9 cellular contexts compared by ENCODE assay signal in genomic region chr4:168917150-168917779, GRCh38.
DNase-seq lines count a peak whose midpoint lies in the region; ATAC-seq, FAIRE-seq and TF ChIP-seq lines count a peak whose summit lies in the region.
"Had no signal": no experiment of that assay in that cellular context is flagged by ENCODE, and none has a peak within 500 bp of the region (broad histone marks: within the 10 kb centered on the region; RNA-seq: fewer than 3 reads in every experiment).

No MANE protein-coding gene starts in this region.

- H3K36me3 ChIP-seq in neural progenitor cell: peaks cover 13% of the 10 kb centered on the region
- no peaks in the 10 kb centered on the region for H3K36me3 ChIP-seq in CD8-positive, alpha-beta memory T cell (ENCODE audit: insufficient read depth, low read length)

- no peak for ATAC-seq in HG02642 (IDR thresholded peaks at IDR 0.05; ENCODE audit: poor library complexity, unreplicated experiment)

- FAIRE-seq in GM18507 (lab: Jason Lieb, UNC): peak; percentile 78

- no peaks in the 10 kb centered on the region for H3K9me3 Mint-ChIP-seq in neural progenitor cell
- H3K9me3 Mint-ChIP-seq in CD8-positive, alpha-beta memory T cell: no peaks in the 10 kb centered on the region
- H3K9me3 Mint-ChIP-seq: stimulated activated naive CD8-positive, alpha-beta T cell treated with anti-CD3 and anti-CD28 coated beads, Interleukin-15, Interleukin-2, amounts not matched to agents 100 ng/mL and 50 ng/mL, for 24 hours had no signal

- H3K4me1 Mint-ChIP-seq in neural progenitor cell: no peaks in the 10 kb centered on the region
- no peaks in the 10 kb centered on the region for H3K4me1 Mint-ChIP-seq in CD8-positive, alpha-beta memory T cell

- H3K4me2 ChIP-seq in neural progenitor cell: no peak overlapping the region

- no peaks in the 10 kb centered on the region for H3K4me1 ChIP-seq in neural progenitor cell
- no peaks in the 10 kb centered on the region for H3K4me1 ChIP-seq in CD8-positive, alpha-beta memory T cell (ENCODE audit: insufficient read depth, low read length)

- peaks cover 49% of the 10 kb centered on the region for H3F3A ChIP-seq in neural progenitor cell (ENCODE audit: low read depth)

- H3K9ac ChIP-seq in neural progenitor cell: no peak overlapping the region

- no peaks in the 10 kb centered on the region for H3K27me3 ChIP-seq in AG04450 (ENCODE audit: control insufficient read depth, insufficient read depth, low read length)
- no peaks in the 10 kb centered on the region for H3K27me3 ChIP-seq in dorsolateral prefrontal cortex
- H3K27me3 ChIP-seq in neural progenitor cell: no peaks in the 10 kb centered on the region
- H3K27me3 ChIP-seq in CD8-positive, alpha-beta memory T cell (ENCODE audit: insufficient read depth, low read length, poor library complexity, severe bottlenecking): no peaks in the 10 kb centered on the region

- no peaks in the 10 kb centered on the region for H3K27me3 Mint-ChIP-seq in neural progenitor cell (ENCODE audit: insufficient read depth, low read depth)
- no peaks in the 10 kb centered on the region for H3K27me3 Mint-ChIP-seq in CD8-positive, alpha-beta memory T cell
- H3K27me3 Mint-ChIP-seq: stimulated activated naive CD8-positive, alpha-beta T cell treated with anti-CD3 and anti-CD28 coated beads, Interleukin-15, Interleukin-2, amounts not matched to agents 100 ng/mL and 50 ng/mL, for 24 hours had no signal

- peaks cover 13% of the 10 kb centered on the region for H3K36me3 Mint-ChIP-seq in neural progenitor cell
- H3K36me3 Mint-ChIP-seq in CD8-positive, alpha-beta memory T cell: no peaks in the 10 kb centered on the region

- CTCF ChIA-PET in AG04450 (lab: Charles Lee): interaction anchor here (0.6 to 1.1 kb wide), 7 partner anchors 15 to 734 kb away, joined by 3 to 7 read pairs (median 3); no protein-coding TSS in a partner anchor
- CTCF ChIA-PET in CD8-positive, alpha-beta memory T cell (lab: Charles Lee): no interaction called here

- TF ChIP-seq CTCF in AG04450 (IDR thresholded peaks at IDR 0.05; ENCODE audit: low read depth, low read length) (peak; percentile 58), dorsolateral prefrontal cortex (IDR thresholded peaks at IDR 0.05 in 54 of 56, conservative IDR thresholded peaks at IDR 0.05 in 2 of 56; ENCODE audit: low read depth in 1 of 56, partially characterized antibody in 56 of 56) (peak; percentile 39 to 79 (median 62)), neural progenitor cell (IDR thresholded peaks at IDR 0.05) (peak; percentile 72)

- H3K79me2 ChIP-seq in neural progenitor cell (ENCODE audit: low read depth): no peaks in the 10 kb centered on the region

- no peak overlapping the region for H3K27ac Mint-ChIP-seq in neural progenitor cell
- H3K27ac Mint-ChIP-seq in CD8-positive, alpha-beta memory T cell: no peak overlapping the region
- H3K27ac Mint-ChIP-seq: stimulated activated naive CD8-positive, alpha-beta T cell treated with anti-CD3 and anti-CD28 coated beads, Interleukin-15, Interleukin-2, amounts not matched to agents 100 ng/mL and 50 ng/mL, for 24 hours had no signal

- no peak overlapping the region for H3K27ac ChIP-seq in AG04450 (ENCODE audit: low read depth, low read length)
- H3K27ac ChIP-seq in dorsolateral prefrontal cortex: no peak overlapping the region
- no peak overlapping the region for H3K27ac ChIP-seq in neural progenitor cell
- no peak overlapping the region for H3K27ac ChIP-seq in CD8-positive, alpha-beta memory T cell (ENCODE audit: low read depth, low read length)

- H4K20me1 ChIP-seq in neural progenitor cell (ENCODE audit: low read depth): no peaks in the 10 kb centered on the region

- H3K4me3 ChIP-seq in AG04450 (ENCODE audit: low read depth, low read length) (no peak overlapping the region), dorsolateral prefrontal cortex (no peak overlapping the region), neural progenitor cell (no peak overlapping the region)
- H3K4me3 ChIP-seq in CD8-positive, alpha-beta memory T cell (ENCODE audit: low read length): no peak overlapping the region

- no peak for DNase-seq in AG04450 (ENCODE audit: low read depth, low spot score)
- DNase-seq in GM18507 (ENCODE audit: extremely low spot score, insufficient read length, low read depth): peak; percentile 20
- peak; percentile 37 for DNase-seq in NCI-H69 (lab: John Stamatoyannopoulos, UW)
- no peak for DNase-seq in dorsolateral prefrontal cortex
- peak; percentile 35 for DNase-seq in neural progenitor cell (ENCODE audit: low spot score)
- no peak for DNase-seq in ecto neural progenitor cell (ENCODE audit: low spot score)
- DNase-seq in CD8-positive, alpha-beta memory T cell: no peak

- H3K4me3 Mint-ChIP-seq in neural progenitor cell: no peak overlapping the region
- H3K4me3 Mint-ChIP-seq in CD8-positive, alpha-beta memory T cell: no peak overlapping the region
- H3K4me3 Mint-ChIP-seq: stimulated activated naive CD8-positive, alpha-beta T cell treated with anti-CD3 and anti-CD28 coated beads, Interleukin-15, Interleukin-2, amounts not matched to agents 100 ng/mL and 50 ng/mL, for 24 hours had no signal

- H3K9me3 ChIP-seq in AG04450 (ENCODE audit: control insufficient read depth, insufficient read depth, low read length): no peaks in the 10 kb centered on the region
- H3K9me3 ChIP-seq in neural progenitor cell (ENCODE audit: low read depth): no peaks in the 10 kb centered on the region
- H3K9me3 ChIP-seq in CD8-positive, alpha-beta memory T cell (ENCODE audit: low read length): no peaks in the 10 kb centered on the region

- POLR2A ChIA-PET in AG04450 (lab: Yijun Ruan, JAX): no interaction called here
- POLR2A ChIA-PET in CD8-positive, alpha-beta memory T cell (lab: Charles Lee): no interaction called here

- intact Hi-C loops in dorsolateral prefrontal cortex (cut with DNase I): no loop called here

- no peak overlapping the region for H2AFZ ChIP-seq in neural progenitor cell (replicated peaks)

Comparison
In these comparisons a context has a peak if more than half of its experiments do, and no peak if none do; other contexts are left out.
1. DNase-seq: peak in GM18507 (single experiment), NCI-H69 (single experiment) and neural progenitor cell (single experiment); none in AG04450 (single experiment), dorsolateral prefrontal cortex (0 of 10), ecto neural progenitor cell (single experiment) and CD8-positive, alpha-beta memory T cell (0 of 5).
2. Peak in every context shown above with its lines, with median percentiles within 50 percentile points of each other: CTCF ChIP-seq.